Comparison of ENCODE assay signal across 1 cellular context in the genomic region with DNA sequence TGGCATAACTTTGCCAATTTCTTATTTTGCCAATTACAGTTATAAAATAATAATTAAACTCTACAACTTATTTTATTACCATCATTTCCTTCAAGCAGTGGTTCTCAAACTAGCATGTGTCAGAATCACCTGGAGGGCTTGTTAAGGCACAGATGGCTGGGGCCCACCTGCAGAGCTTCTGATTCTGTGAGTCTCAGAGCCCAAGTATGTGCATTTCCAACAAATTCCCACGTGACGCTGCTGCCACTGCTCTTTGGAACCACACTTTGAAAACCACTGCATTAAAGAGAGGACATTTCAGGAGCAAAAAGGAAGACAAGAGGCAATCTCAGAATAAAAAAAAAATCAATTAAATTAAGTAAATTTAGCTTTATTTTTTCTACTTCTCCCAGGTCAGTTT.
TF ChIP-seq lines count a peak whose summit lies in the region.

No MANE protein-coding gene starts in this region.

TF ChIP-seq in GM23338, 12 proteins besides CTCF, POLR2A, EP300 and RAD21 (continued from another document):
- TF ChIP-seq, protein P1, sequence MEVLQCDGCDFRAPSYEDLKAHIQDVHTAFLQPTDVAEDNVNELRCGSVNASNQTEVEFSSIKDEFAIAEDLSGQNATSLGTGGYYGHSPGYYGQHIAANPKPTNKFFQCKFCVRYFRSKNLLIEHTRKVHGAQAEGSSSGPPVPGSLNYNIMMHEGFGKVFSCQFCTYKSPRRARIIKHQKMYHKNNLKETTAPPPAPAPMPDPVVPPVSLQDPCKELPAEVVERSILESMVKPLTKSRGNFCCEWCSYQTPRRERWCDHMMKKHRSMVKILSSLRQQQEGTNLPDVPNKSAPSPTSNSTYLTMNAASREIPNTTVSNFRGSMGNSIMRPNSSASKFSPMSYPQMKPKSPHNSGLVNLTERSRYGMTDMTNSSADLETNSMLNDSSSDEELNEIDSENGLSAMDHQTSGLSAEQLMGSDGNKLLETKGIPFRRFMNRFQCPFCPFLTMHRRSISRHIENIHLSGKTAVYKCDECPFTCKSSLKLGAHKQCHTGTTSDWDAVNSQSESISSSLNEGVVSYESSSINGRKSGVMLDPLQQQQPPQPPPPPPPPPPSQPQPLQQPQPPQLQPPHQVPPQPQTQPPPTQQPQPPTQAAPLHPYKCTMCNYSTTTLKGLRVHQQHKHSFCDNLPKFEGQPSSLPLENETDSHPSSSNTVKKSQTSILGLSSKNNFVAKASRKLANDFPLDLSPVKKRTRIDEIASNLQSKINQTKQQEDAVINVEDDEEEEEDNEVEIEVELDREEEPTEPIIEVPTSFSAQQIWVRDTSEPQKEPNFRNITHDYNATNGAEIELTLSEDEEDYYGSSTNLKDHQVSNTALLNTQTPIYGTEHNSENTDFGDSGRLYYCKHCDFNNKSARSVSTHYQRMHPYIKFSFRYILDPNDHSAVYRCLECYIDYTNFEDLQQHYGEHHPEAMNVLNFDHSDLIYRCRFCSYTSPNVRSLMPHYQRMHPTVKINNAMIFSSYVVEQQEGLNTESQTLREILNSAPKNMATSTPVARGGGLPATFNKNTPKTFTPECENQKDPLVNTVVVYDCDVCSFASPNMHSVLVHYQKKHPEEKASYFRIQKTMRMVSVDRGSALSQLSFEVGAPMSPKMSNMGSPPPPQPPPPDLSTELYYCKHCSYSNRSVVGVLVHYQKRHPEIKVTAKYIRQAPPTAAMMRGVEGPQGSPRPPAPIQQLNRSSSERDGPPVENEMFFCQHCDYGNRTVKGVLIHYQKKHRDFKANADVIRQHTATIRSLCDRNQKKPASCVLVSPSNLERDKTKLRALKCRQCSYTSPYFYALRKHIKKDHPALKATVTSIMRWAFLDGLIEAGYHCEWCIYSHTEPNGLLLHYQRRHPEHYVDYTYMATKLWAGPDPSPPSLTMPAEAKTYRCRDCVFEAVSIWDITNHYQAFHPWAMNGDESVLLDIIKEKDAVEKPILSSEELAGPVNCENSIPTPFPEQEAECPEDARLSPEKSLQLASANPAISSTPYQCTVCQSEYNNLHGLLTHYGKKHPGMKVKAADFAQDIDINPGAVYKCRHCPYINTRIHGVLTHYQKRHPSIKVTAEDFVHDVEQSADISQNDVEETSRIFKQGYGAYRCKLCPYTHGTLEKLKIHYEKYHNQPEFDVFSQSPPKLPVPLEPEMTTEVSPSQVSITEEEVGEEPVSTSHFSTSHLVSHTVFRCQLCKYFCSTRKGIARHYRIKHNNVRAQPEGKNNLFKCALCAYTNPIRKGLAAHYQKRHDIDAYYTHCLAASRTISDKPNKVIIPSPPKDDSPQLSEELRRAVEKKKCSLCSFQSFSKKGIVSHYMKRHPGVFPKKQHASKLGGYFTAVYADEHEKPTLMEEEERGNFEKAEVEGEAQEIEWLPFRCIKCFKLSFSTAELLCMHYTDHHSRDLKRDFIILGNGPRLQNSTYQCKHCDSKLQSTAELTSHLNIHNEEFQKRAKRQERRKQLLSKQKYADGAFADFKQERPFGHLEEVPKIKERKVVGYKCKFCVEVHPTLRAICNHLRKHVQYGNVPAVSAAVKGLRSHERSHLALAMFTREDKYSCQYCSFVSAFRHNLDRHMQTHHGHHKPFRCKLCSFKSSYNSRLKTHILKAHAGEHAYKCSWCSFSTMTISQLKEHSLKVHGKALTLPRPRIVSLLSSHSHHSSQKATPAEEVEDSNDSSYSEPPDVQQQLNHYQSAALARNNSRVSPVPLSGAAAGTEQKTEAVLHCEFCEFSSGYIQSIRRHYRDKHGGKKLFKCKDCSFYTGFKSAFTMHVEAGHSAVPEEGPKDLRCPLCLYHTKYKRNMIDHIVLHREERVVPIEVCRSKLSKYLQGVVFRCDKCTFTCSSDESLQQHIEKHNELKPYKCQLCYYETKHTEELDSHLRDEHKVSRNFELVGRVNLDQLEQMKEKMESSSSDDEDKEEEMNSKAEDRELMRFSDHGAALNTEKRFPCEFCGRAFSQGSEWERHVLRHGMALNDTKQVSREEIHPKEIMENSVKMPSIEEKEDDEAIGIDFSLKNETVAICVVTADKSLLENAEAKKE (CRISPR knock-in tag; IDR thresholded peaks at IDR 0.05), result no peak
- TF ChIP-seq EZH2 (IDR thresholded peaks at IDR 0.05; ENCODE audit: low read depth, unreplicated experiment), result no peak
- no peak for TF ChIP-seq ZNF114 (CRISPR knock-in tag; IDR thresholded peaks at IDR 0.05)
- TF ChIP-seq STAT1 (IDR thresholded peaks at IDR 0.05; ENCODE audit: unreplicated experiment), result no peak
- TF ChIP-seq ZNF331 (CRISPR knock-in tag; IDR thresholded peaks at IDR 0.05; ENCODE audit: low read depth), result no peak
- no peak for TF ChIP-seq EZH2phosphoT487 (IDR thresholded peaks at IDR 0.05; ENCODE audit: unreplicated experiment)
